ENCODE assay signal across 1 cellular context in genomic region chrX:49291615-49292337, GRCh38.
A peak's percentile ranks its signal among the peaks of the same experiment; 100 is the strongest.
TF ChIP-seq lines count a peak whose summit lies in the region.

No MANE protein-coding gene starts in this region.

TF ChIP-seq in K562, 482 proteins besides CTCF, POLR2A, EP300 and RAD21:
- TF ChIP-seq SPI1 (IDR thresholded peaks at IDR 0.05; ENCODE audit: borderline replicate concordance, low read depth, low read length) (peak; percentile 70), HMGN3 (IDR thresholded peaks at IDR 0.05; ENCODE audit: borderline replicate concordance, extremely low read depth, insufficient read length, low read depth, low read length) (no peak), DEAF1 (CRISPR knock-in tag; IDR thresholded peaks at IDR 0.05) (peak; percentile 54; the same call in 1 of the 2 replicates), BACH1 (tag; IDR thresholded peaks at IDR 0.05) (no peak), NRF1 (conservative IDR thresholded peaks at IDR 0.05 in 1 of 2, IDR thresholded peaks at IDR 0.05 in 1 of 2) (0 out of 4 replicates have a peak, but pooled peaks of 1 of the 2 experiments have one; percentile 19), RBM34 (IDR thresholded peaks at IDR 0.05; ENCODE audit: borderline replicate concordance, insufficient read depth, low read length) (no peak), SMC3 (conservative IDR thresholded peaks at IDR 0.05; ENCODE audit: insufficient read depth, low read depth, low read length) (peak; percentile 71), ESRRA (IDR thresholded peaks at IDR 0.05; ENCODE audit: borderline replicate concordance, low read depth) (peak; percentile 39; the same call in 1 of the 2 replicates), ZBED1 (IDR thresholded peaks at IDR 0.05) (no peak), CTBP1 (IDR thresholded peaks at IDR 0.05; ENCODE audit: borderline replicate concordance) (peak; percentile 70; the same call in 1 of the 2 replicates), CC2D1A (IDR thresholded peaks at IDR 0.05) (peak; percentile 68), YY1 (IDR thresholded peaks at IDR 0.05; ENCODE audit: borderline replicate concordance in 1 of 3, control insufficient read depth in 1 of 3, extremely low read depth in 1 of 3, insufficient read depth in 3 of 3, insufficient read length in 1 of 3, insufficient replicate concordance in 2 of 3, low read depth in 1 of 3, low read length in 2 of 3) (peak in 1 of 3 experiments; percentile 61), MAZ (CRISPR knock-in tag; conservative IDR thresholded peaks at IDR 0.05 in 1 of 2, IDR thresholded peaks at IDR 0.05 in 1 of 2) (0 out of 4 replicates have a peak, but pooled peaks of 1 of the 2 experiments have one; percentile 18), RCOR1 (IDR thresholded peaks at IDR 0.05; ENCODE audit: borderline replicate concordance in 1 of 2, low read depth in 2 of 2, low read length in 2 of 2) (peak in 1 of 2 experiments; percentile 18; a peak in 1 of 4 replicates), L3MBTL2 (IDR thresholded peaks at IDR 0.05) (0 out of 2 replicates have a peak, but pooled peaks have one; percentile 17), LCOR (CRISPR knock-in tag; IDR thresholded peaks at IDR 0.05) (0 out of 2 replicates have a peak, but pooled peaks have one; percentile 35), KLF16 (IDR thresholded peaks at IDR 0.05) (0 out of 2 replicates have a peak, but pooled peaks have one; percentile 18), MTA3 (IDR thresholded peaks at IDR 0.05; ENCODE audit: borderline replicate concordance) (peak; percentile 56; the same call in 1 of the 2 replicates), SP1 (CRISPR knock-in tag; IDR thresholded peaks at IDR 0.05) (peak; percentile 48; the same call in 1 of the 2 replicates), ARID2 (IDR thresholded peaks at IDR 0.05) (0 out of 2 replicates have a peak, but pooled peaks have one; percentile 26), SMARCC2 (IDR thresholded peaks at IDR 0.05; ENCODE audit: low read depth) (no peak), BCOR (IDR thresholded peaks at IDR 0.05) (peak; percentile 27; the same call in 1 of the 2 replicates), EHMT2 (IDR thresholded peaks at IDR 0.05) (peak; percentile 68; the same call in 1 of the 2 replicates)
TF ChIP-seq in K562: peak in this region for 18.
